In genomic region chr9:6567140-6567591, GRCh38 we compare ENCODE assay signal across 9 cellular contexts.
DNase-seq lines count a peak whose midpoint lies in the region; ATAC-seq, FAIRE-seq and TF ChIP-seq lines count a peak whose summit lies in the region.
"Had no signal": no experiment of that assay in that cellular context is flagged by ENCODE, and none has a peak within 500 bp of the region (broad histone marks: within the 10 kb centered on the region; RNA-seq: fewer than 3 reads in every experiment).

No MANE protein-coding gene starts in this region.

- H3K9me3 Mint-ChIP-seq in Calu3 (ENCODE audit: low read depth, unreplicated experiment), result no peaks in the 10 kb centered on the region

- DNase-seq in Calu3 (peak; percentile 28), RCC 7860 (ENCODE audit: low spot score) (peak; percentile 75), posterior vena cava (ENCODE audit: low spot score) (peak; percentile 86), NCI-H187 (lab: John Stamatoyannopoulos, UW) (no peak), sigmoid colon (no peak)

- H3K4me1 Mint-ChIP-seq in Calu3 (ENCODE audit: low read depth, unreplicated experiment), result no peaks in the 10 kb centered on the region

- H3K36me3 Mint-ChIP-seq in Calu3 (ENCODE audit: insufficient read depth, unreplicated experiment), result peaks cover 4% of the 10 kb centered on the region

- no peaks in the 10 kb centered on the region for H3K4me1 ChIP-seq in sigmoid colon

- H3K27ac ChIP-seq in cingulate gyrus (ENCODE audit: low read depth, low read length) (peak overlapping the region; percentile 66), sigmoid colon (no peak overlapping the region)

- no peak for TF ChIP-seq POLR2A in sigmoid colon (IDR thresholded peaks at IDR 0.05)

- no peak for ATAC-seq in HG03354 (IDR thresholded peaks at IDR 0.05; ENCODE audit: poor library complexity, severe bottlenecking, unreplicated experiment)
- no peak for ATAC-seq in HG02973 (IDR thresholded peaks at IDR 0.05; ENCODE audit: unreplicated experiment)
- ATAC-seq: sciatic nerve had no signal

- CTCF ChIA-PET in Calu3 (lab: Charles Lee), result interaction anchor here (0.8 kb wide), 1 partner anchor 211 kb away, joined by 4 read pairs; no protein-coding TSS in a partner anchor

- H3K36me3 ChIP-seq in sigmoid colon, result no peaks in the 10 kb centered on the region

- TF ChIP-seq CTCF in Calu3 (IDR thresholded peaks at IDR 0.05; ENCODE audit: unreplicated experiment) (no peak), sigmoid colon (IDR thresholded peaks at IDR 0.05) (no peak)

- H3K27ac Mint-ChIP-seq in Calu3 (ENCODE audit: unreplicated experiment), result peak overlapping the region; percentile 85

- no peak overlapping the region for H3K4me3 Mint-ChIP-seq in Calu3 (ENCODE audit: low read depth, unreplicated experiment)

- TF ChIP-seq EP300 in sigmoid colon (IDR thresholded peaks at IDR 0.05), result no peak

- H3K27me3 Mint-ChIP-seq in Calu3 (ENCODE audit: unreplicated experiment), result no peaks in the 10 kb centered on the region

- no TSS peak for BruUV-seq in Calu3 (replicated peaks; lab: Mats Ljungman, UMichigan)

- intact Hi-C loops in Calu3 (cut with micrococcal nuclease; ENCODE audit: unreplicated experiment) (loop anchor here (5.0 kb wide), 1 partner anchor 95 kb away; no protein-coding TSS in a partner anchor), posterior vena cava (cut with DNase I) (loop anchor here (5.0 to 10.0 kb wide), 2 partner anchors 212 to 215 kb away; no protein-coding TSS in a partner anchor), sigmoid colon (cut with DNase I) (no loop called here)

- H3K4me3 ChIP-seq in sigmoid colon, result no peak overlapping the region

- 95 to 96% methylated on average over 5 of the region's 5 CpGs for WGBS in sigmoid colon, 2 donors

- peak; percentile 71 for FAIRE-seq in RCC 7860 (lab: Jason Lieb, UNC)

- H3K27me3 ChIP-seq in sigmoid colon, result no peaks in the 10 kb centered on the region

- H3K9me3 ChIP-seq in sigmoid colon, result no peaks in the 10 kb centered on the region

Comparison
In these comparisons a context has a peak if more than half of its experiments do, and no peak if none do; other contexts are left out.
1. DNase-seq: peak in Calu3 (single experiment), RCC 7860 (single experiment) and posterior vena cava (single experiment); none in NCI-H187 (0 of 2) and sigmoid colon (single experiment).